ENCODE assay signal across 9 cellular contexts in genomic region chr2:15559800-15560403, GRCh38. TPM values are rescaled to one million over a fixed set of nuclear protein-coding genes. Genes with fewer than 3 reads are reported as not detected.
A peak's percentile ranks its signal among the peaks of the same experiment; 100 is the strongest.
DNase-seq lines count a peak whose midpoint lies in the region; ATAC-seq and TF ChIP-seq lines count a peak whose summit lies in the region.
"Had no signal": no experiment of that assay in that cellular context is flagged by ENCODE, and none has a peak within 500 bp of the region (broad histone marks: within the 10 kb centered on the region; RNA-seq: fewer than 3 reads in every experiment).

No MANE protein-coding gene starts in this region.

- H3K4me3 ChIP-seq in H7 (ENCODE audit: insufficient read depth, low read depth, low read length): peak overlapping the region; percentile 78
- peak overlapping the region; percentile 90 to 91 (median 91) for H3K4me3 ChIP-seq in skeletal muscle tissue (ENCODE audit: low read length in 3 of 3)

- H3K27me3 ChIP-seq in H7 (ENCODE audit: control insufficient read depth, insufficient read depth, low read length) (no peaks in the 10 kb centered on the region; the same call in 1 of the 2 replicates), skeletal muscle tissue (ENCODE audit: control insufficient read depth in 3 of 3, insufficient read depth in 3 of 3, low read length in 3 of 3) (no peaks in the 10 kb centered on the region)

- no peaks in the 10 kb centered on the region for H3K36me3 Mint-ChIP-seq in glutamatergic neuron (ENCODE audit: unreplicated experiment)

- H3K27ac ChIP-seq in VCaP: peak overlapping the region; percentile 67
- H3K27ac ChIP-seq in skeletal muscle tissue (ENCODE audit: low read depth, low read length): no peak overlapping the region

- ATAC-seq in GM18511 (IDR thresholded peaks at IDR 0.05; ENCODE audit: unreplicated experiment): no peak

- peaks cover 5% of the 10 kb centered on the region for H3K27me3 Mint-ChIP-seq in glutamatergic neuron (ENCODE audit: unreplicated experiment)

- no peaks in the 10 kb centered on the region for H3K36me3 ChIP-seq in H7 (replicated peaks; ENCODE audit: control insufficient read depth, insufficient read depth, low read length)
- H3K36me3 ChIP-seq in skeletal muscle tissue (ENCODE audit: control insufficient read depth in 3 of 3, insufficient read depth in 3 of 3, low read length in 3 of 3): peaks cover 0 to 4% (median 0%) of the 10 kb centered on the region in 3 donors

- no peaks in the 10 kb centered on the region for H3K9me3 ChIP-seq in skeletal muscle tissue (ENCODE audit: control insufficient read depth in 3 of 3, low read length in 3 of 3)

- H3K4me3 Mint-ChIP-seq in glutamatergic neuron (ENCODE audit: unreplicated experiment): peak overlapping the region; percentile 97

- peaks cover 4% of the 10 kb centered on the region for H3K9me3 Mint-ChIP-seq in glutamatergic neuron (ENCODE audit: unreplicated experiment)

- peak overlapping the region; percentile 95 for H3K27ac Mint-ChIP-seq in glutamatergic neuron (ENCODE audit: unreplicated experiment)

- peaks cover 11% of the 10 kb centered on the region for H3K4me1 Mint-ChIP-seq in glutamatergic neuron (ENCODE audit: low read depth, unreplicated experiment)

- TF ChIP-seq CTCF in VCaP (conservative IDR thresholded peaks at IDR 0.05) (no peak), glutamatergic neuron (IDR thresholded peaks at IDR 0.05; ENCODE audit: partially characterized antibody, unreplicated experiment) (no peak)

- peak overlapping the region; percentile 85 to 96 (median 90) for H3K9ac ChIP-seq in skeletal muscle tissue (ENCODE audit: low read depth in 1 of 3, low read length in 3 of 3)

- DNase-seq in H7: no peak
- DNase-seq in glutamatergic neuron: no peak
- DNase-seq in iPS-NIHi11 (ENCODE audit: low spot score): no peak
- DNase-seq in activated CD8-positive, alpha-beta memory T cell treated with anti-CD3 and anti-CD28 coated beads for 24 hours: no peak
- DNase-seq in NCI-H1694 treated with DMSO at 0.1 percent for 48 hours (lab: John Stamatoyannopoulos, UW): no peak
- DNase-seq: activated CD4-positive, alpha-beta T cell treated with anti-CD3 and anti-CD28 coated beads for 4 hours had no signal

- H3K4me1 ChIP-seq in skeletal muscle tissue (ENCODE audit: control insufficient read depth in 3 of 3, insufficient read depth in 3 of 3, low read length in 3 of 3): peaks cover 8 to 28% (median 16%) of the 10 kb centered on the region in 3 donors

RNA-seq across cellular contexts. Expression of gene NBAS, which starts 1.2 kb away (rescaled TPM):
- total RNA-seq in H7 (2014; rRNA removed; shearing (Covaris generic)): 35.5 and 43.7 TPM in 2 replicates
- total RNA-seq in glutamatergic neuron (ENCODE audit: unreplicated experiment) (46.1 TPM), skeletal muscle tissue (126 TPM)

RNA-seq across cellular contexts. Expression of gene DDX1, which starts 31.8 kb away (rescaled TPM):
- total RNA-seq in H7 (2014; rRNA removed; shearing (Covaris generic)): 70.7 and 75.9 TPM in 2 replicates
- total RNA-seq in glutamatergic neuron (ENCODE audit: unreplicated experiment): 255 TPM
- 105 TPM for total RNA-seq in skeletal muscle tissue
